ENCODE assay signal across 10 cellular contexts in the genomic region with DNA sequence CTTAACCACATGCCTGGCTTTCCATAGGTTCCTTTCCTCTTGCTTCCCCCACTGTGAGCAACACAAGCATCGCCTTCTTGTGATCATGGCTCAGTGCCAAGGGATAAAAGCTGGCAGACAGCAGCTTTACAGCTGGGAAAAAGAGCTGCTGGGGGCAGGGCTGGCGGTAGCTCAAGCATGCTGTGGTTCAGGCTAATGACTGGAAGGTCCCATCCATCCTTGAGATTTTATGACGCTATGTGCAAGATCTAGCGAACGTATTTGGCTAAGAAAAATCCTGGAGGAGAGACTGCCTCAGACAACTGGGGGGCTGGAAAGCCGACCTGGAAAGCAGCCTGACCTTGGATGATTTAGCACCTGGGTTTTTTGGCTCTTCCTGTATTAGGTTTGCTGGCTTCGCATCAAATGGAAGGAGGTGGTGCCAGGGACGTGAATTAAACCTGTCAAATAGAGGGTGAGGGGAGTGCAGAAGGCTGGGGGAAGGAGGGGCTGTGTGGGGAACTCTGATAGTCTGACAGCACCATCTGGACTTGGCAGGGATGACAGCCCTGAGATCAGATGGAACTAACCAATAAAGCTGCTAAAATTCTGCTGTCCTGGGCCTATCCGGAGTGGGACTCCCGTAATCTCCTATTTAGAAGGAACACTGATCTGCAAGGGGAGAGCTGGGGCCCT. TPM values are rescaled to one million over a fixed set of nuclear protein-coding genes. Genes with fewer than 3 reads are reported as not detected.
DNase-seq lines count a peak whose midpoint lies in the region; ATAC-seq and TF ChIP-seq lines count a peak whose summit lies in the region.
"Had no signal": no experiment of that assay in that cellular context is flagged by ENCODE, and none has a peak within 500 bp of the region (broad histone marks: within the 10 kb centered on the region; RNA-seq: fewer than 3 reads in every experiment).

No MANE protein-coding gene starts in this region.

- H3K36me3 ChIP-seq in body of pancreas (replicated peaks in 1 of 2; ENCODE audit: insufficient read depth in 1 of 2, low read depth in 2 of 2), result no peaks in the 10 kb centered on the region

- H3K9me3 ChIP-seq in body of pancreas, result no peaks in the 10 kb centered on the region

- no peak for TF ChIP-seq POLR2A in body of pancreas (IDR thresholded peaks at IDR 0.05)

- H3K27me3 ChIP-seq in body of pancreas, result no peaks in the 10 kb centered on the region

- H3K27ac ChIP-seq in body of pancreas, result peak overlapping the region; percentile 2 to 58 (median 20)

- intact Hi-C loops in body of pancreas (cut with DNase I), result no loop called here

- ATAC-seq in body of pancreas, result peak; percentile 69
- ATAC-seq in HG02970 (IDR thresholded peaks at IDR 0.05; ENCODE audit: low FRiP score, unreplicated experiment), result no peak
- no peak for ATAC-seq in HG03196 (IDR thresholded peaks at IDR 0.05; ENCODE audit: unreplicated experiment)
- ATAC-seq: Panc1 had no signal

- 4 to 6% methylated on average over 10 of the region's 10 CpGs for WGBS in body of pancreas, 2 donors

- DNase-seq in AG09319 (ENCODE audit: extremely low read depth, low read depth), result peak; percentile 27
- DNase-seq in NCI-H187 (lab: John Stamatoyannopoulos, UW), result peak; percentile 77 to 93
- DNase-seq in body of pancreas, result peak; percentile 60 to 80 (median 77)
- DNase-seq in lung microvascular endothelial cell (ENCODE audit: low read depth in 2 of 2), result peak; percentile 77 to 81
- no peak for DNase-seq in CD1c-positive myeloid dendritic cell (ENCODE audit: extremely low spot score)
- no peak for DNase-seq in UCSD-AML1 (lab: John Stamatoyannopoulos, UW; ENCODE audit: unreplicated experiment)

- H3K4me3 ChIP-seq in body of pancreas, result no peak overlapping the region
- H3K4me3 ChIP-seq: lung had no signal

- TF ChIP-seq CTCF in AG09319 (IDR thresholded peaks at IDR 0.05; ENCODE audit: low read depth, low read length) (no peak), body of pancreas (IDR thresholded peaks at IDR 0.05) (no peak)

- H3K4me1 ChIP-seq in body of pancreas, result peaks cover 24% of the 10 kb centered on the region

RNA-seq across cellular contexts. Expression of gene ZMYND12, which starts 34.8 kb away (rescaled TPM):
- total RNA-seq in body of pancreas, result 1 to 10 TPM; 1.0 to 1.3 TPM
- 0.22 and 0.60 TPM in 2 replicates for total RNA-seq in lung microvascular endothelial cell

RNA-seq across cellular contexts. Expression of gene PPCS, which starts 35.3 kb away (rescaled TPM):
- total RNA-seq in body of pancreas, result 10 to 100 TPM; 25.9 to 27.4 TPM
- total RNA-seq in lung microvascular endothelial cell, result 27.8 and 28.3 TPM in 2 replicates

RNA-seq across cellular contexts. Expression of gene RIMKLA, which starts 40.5 kb away (rescaled TPM):
- total RNA-seq in body of pancreas (1 to 10 TPM in 1 of 2 donors, under 1 TPM in 1; 0.99 to 1.6 TPM), lung microvascular endothelial cell (under 0.01 TPM in 2 replicates)

RNA-seq across cellular contexts. Expression of gene CCDC30, which starts 42.0 kb away (rescaled TPM):
- 1 to 10 TPM; 2.3 to 8.9 TPM for total RNA-seq in body of pancreas
- total RNA-seq in lung microvascular endothelial cell, result 0.22 and 0.40 TPM in 2 replicates

Comparison
In these comparisons a context has a peak if more than half of its experiments do, and no peak if none do; other contexts are left out.
1. DNase-seq: peak in AG09319 (single experiment), NCI-H187 (2 of 2), body of pancreas (4 of 4) and lung microvascular endothelial cell (2 of 2); none in CD1c-positive myeloid dendritic cell (single experiment) and UCSD-AML1 (single experiment).